Comparison of ENCODE assay signal across 6 cellular contexts in the genomic region with DNA sequence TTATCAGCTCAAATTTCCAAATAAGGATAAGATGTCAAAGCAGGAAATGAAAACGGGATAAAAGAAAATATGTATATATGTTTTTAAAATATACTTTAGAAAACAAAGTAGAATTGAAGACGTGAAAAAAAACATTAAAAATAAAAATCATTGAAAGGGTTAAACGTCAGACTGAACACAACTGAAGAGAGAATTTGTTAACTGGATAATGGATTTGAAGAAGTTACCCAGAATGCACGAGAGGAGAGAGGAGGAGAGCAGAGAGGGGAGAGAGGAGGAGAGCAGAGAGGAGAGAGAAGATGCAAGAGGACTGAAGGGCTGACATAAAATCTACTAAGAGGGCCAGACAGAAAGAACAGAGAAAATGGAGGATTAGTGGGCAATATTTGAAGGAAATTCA.
"Had no signal": no experiment of that assay in that cellular context is flagged by ENCODE, and none has a peak within 500 bp of the region (broad histone marks: within the 10 kb centered on the region; RNA-seq: fewer than 3 reads in every experiment).

No MANE protein-coding gene starts in this region.

- H3K27ac ChIP-seq: HL-60 had no signal

- FAIRE-seq: HepG2, HTR-8/SVneo, K562 had no signal

- H3K4me3 ChIP-seq: K562 had no signal

- ATAC-seq: HepG2, K562 had no signal

- DNase-seq: KBM-7, KG1 had no signal
